ENCODE assay signal across 8 cellular contexts in the genomic region with DNA sequence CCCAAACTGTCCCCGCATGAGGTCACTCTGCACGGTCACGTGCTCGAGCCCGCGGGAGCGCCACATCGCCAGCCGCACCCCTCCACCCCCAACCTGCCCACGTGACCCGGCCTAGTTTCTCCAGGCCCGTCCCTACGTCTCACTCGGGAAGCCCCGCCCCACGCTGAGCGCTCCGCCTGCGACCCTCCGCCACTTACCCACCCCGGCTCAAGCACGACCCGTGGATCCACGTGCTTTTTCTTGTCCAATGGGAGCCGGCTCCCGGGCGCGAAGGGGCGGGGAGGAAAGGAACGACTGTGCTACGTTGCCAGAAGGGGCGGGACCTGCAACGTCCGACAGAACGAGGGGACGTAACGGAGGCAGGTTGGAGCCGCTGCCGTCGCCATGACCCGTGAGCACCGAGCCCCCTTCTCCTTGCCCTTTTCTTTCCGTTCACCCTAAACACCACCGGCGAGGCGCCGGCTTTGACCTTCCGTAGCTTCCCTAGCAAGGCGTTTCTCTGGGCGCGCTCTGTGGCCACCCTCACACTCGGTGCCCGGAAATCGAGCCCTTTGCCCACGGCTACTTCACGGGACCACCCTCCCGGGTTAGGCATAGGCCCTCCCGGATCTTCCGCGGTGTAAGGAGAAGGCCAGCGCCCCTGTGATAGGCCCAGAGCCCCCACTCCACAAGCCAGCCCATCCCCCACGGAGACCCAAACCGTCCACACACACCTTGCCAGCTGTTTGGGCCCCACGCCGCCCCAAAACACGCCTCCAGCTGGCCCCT.
DNase-seq lines count a peak whose midpoint lies in the region; ATAC-seq lines count a peak whose summit lies in the region.

SERF2 (plus strand) TSS at position 328 of the 768 bp plus-strand sequence; CDS start at position 385, 57 bp downstream.

- DNase-seq in Ammon's horn (ENCODE audit: low spot score) (peak; percentile 100), GM19238 (ENCODE audit: insufficient read length, low spot score) (peak; percentile 95), NCI-H524 treated with DMSO at 0.1 percent for 48 hours (lab: John Stamatoyannopoulos, UW) (peak; percentile 97), kidney tubule cell (ENCODE audit: low spot score) (peak; percentile 99)
- peak; percentile 100 for DNase-seq in activated CD4-positive, alpha-beta T cell treated with anti-CD3 and anti-CD28 coated beads for 4 hours
- peak; percentile 97 to 100 (median 99) for DNase-seq in stimulated activated CD4-positive, alpha-beta T cell treated with anti-CD3 and anti-CD28 coated beads, Interleukin-1b, Interleukin-23, amount 100 ng/mL, for 24 hours (ENCODE audit: low read depth in 4 of 4, low spot score in 1 of 4)

- peak; percentile 87 for ATAC-seq in HG03442 (IDR thresholded peaks at IDR 0.05; ENCODE audit: unreplicated experiment)

- H3K27ac ChIP-seq in cingulate gyrus (ENCODE audit: low read depth, low read length): peak within 1 kb of the TSS; percentile 96

Comparison
In these comparisons a context has a peak if more than half of its experiments do, and no peak if none do; other contexts are left out.
1. Peak in every context shown above with its lines: DNase-seq, ATAC-seq and H3K27ac ChIP-seq.